ENCODE assay signal across 18 cellular contexts in the genomic region with DNA sequence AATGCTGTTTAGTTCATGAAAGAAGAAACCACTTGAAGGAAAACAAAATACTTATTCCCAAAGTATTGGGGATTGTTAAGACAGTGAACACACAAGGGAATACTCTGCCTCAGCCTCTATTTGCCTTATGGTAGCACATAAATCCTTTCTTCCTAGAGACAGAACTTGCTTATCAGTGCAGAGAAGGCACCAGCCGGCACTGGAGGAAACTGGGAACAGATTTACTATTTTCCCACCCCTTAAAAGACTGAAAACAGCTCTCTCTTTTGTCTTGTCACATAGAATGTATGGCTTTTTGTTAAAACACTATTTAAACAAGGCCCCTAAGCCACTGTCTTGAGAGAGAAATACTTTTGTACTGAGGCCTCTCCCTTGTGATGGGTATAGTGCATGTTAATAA. TPM values are rescaled to one million over a fixed set of nuclear protein-coding genes. Genes with fewer than 3 reads are reported as not detected.
A peak's percentile ranks its signal among the peaks of the same experiment; 100 is the strongest.
DNase-seq lines count a peak whose midpoint lies in the region; TF ChIP-seq lines count a peak whose summit lies in the region.
"Had no signal": no experiment of that assay in that cellular context is flagged by ENCODE, and none has a peak within 500 bp of the region (broad histone marks: within the 10 kb centered on the region; RNA-seq: fewer than 3 reads in every experiment).

No MANE protein-coding gene starts in this region.

- peak overlapping the region; percentile 26 for H3K27ac Mint-ChIP-seq in endodermal cell
- no peak overlapping the region for H3K27ac Mint-ChIP-seq in CD14-positive monocyte
- H3K27ac Mint-ChIP-seq: CD8-positive, alpha-beta memory T cell had no signal

- H4K91ac ChIP-seq in mesenchymal stem cell (ENCODE audit: low read length), result no peak overlapping the region

- H3K9me3 Mint-ChIP-seq in endodermal cell, result no peaks in the 10 kb centered on the region
- H3K9me3 Mint-ChIP-seq in CD14-positive monocyte, result peaks cover 0 to 5% (median 0%) of the 10 kb centered on the region in 7 donors

- no peak overlapping the region for H3K18ac ChIP-seq in mesenchymal stem cell (ENCODE audit: low read depth in 1 of 2, low read length in 2 of 2)

- no peak overlapping the region for H3K9ac ChIP-seq in endodermal cell (ENCODE audit: extremely low read depth, low read length, poor library complexity, severe bottlenecking)
- no peak overlapping the region for H3K9ac ChIP-seq in mesenchymal stem cell (ENCODE audit: low read length)
- H3K9ac ChIP-seq: BLaER1 treated with 17β-estradiol and CSF1 and Interleukin-3, amounts not matched to agents 10 nM and 100 nM; KMS-11 had no signal

- no peak overlapping the region for H2BK5ac ChIP-seq in mesenchymal stem cell (ENCODE audit: low read depth, low read length, poor library complexity, severe bottlenecking)

- H3K27me3 ChIP-seq in endodermal cell (ENCODE audit: control insufficient read depth, insufficient read depth, low read length, poor library complexity, severe bottlenecking), result no peaks in the 10 kb centered on the region
- H3K27me3 ChIP-seq in mesenchymal stem cell (ENCODE audit: control insufficient read depth in 1 of 2, insufficient read depth in 1 of 2, low read length in 2 of 2), result no peaks in the 10 kb centered on the region
- H3K27me3 ChIP-seq: BLaER1 treated with 17β-estradiol and CSF1 and Interleukin-3, amounts not matched to agents 10 nM and 100 nM had no signal

- no peak overlapping the region for H3K4ac ChIP-seq in mesenchymal stem cell (ENCODE audit: low read depth in 1 of 2, low read length in 2 of 2)

- 53 to 67% methylated on average over 1 of the region's 1 CpG for WGBS in endodermal cell (ENCODE audit: insufficient coverage in 1 of 2, insufficient read length in 1 of 2), 2 experiments
- 0% methylated on average over 1 of the region's 1 CpG for WGBS in mesenchymal stem cell

- intact Hi-C loops in CD14-positive monocyte (cut with micrococcal nuclease), result no loop called here

- no peak overlapping the region for H4K8ac ChIP-seq in mesenchymal stem cell (ENCODE audit: low read length)

- H2AK5ac ChIP-seq in mesenchymal stem cell (ENCODE audit: low read length, severe bottlenecking), result no peak overlapping the region

- H3K4me1 ChIP-seq in endodermal cell (ENCODE audit: control insufficient read depth, insufficient read depth, low read length), result peaks cover 5% of the 10 kb centered on the region
- no peaks in the 10 kb centered on the region for H3K4me1 ChIP-seq in mesenchymal stem cell (ENCODE audit: control insufficient read depth, insufficient read depth, low read depth, low read length)
- H3K4me1 ChIP-seq: BLaER1 treated with 17β-estradiol and CSF1 and Interleukin-3, amounts not matched to agents 10 nM and 100 nM had no signal

- no peaks in the 10 kb centered on the region for H3K36me3 Mint-ChIP-seq in endodermal cell (ENCODE audit: low read depth)
- H3K36me3 Mint-ChIP-seq in CD14-positive monocyte, result no peaks in the 10 kb centered on the region
- H3K36me3 Mint-ChIP-seq: CD8-positive, alpha-beta memory T cell had no signal

- no peak overlapping the region for H3K4me3 Mint-ChIP-seq in endodermal cell
- no peak overlapping the region for H3K4me3 Mint-ChIP-seq in CD14-positive monocyte
- H3K4me3 Mint-ChIP-seq: CD8-positive, alpha-beta memory T cell had no signal

- H3K9me3 ChIP-seq in endodermal cell (ENCODE audit: control insufficient read depth, low read length) (no peaks in the 10 kb centered on the region), mesenchymal stem cell (ENCODE audit: control insufficient read depth, low read length) (no peaks in the 10 kb centered on the region)
- H3K9me3 ChIP-seq: BLaER1 treated with 17β-estradiol and CSF1 and Interleukin-3, amounts not matched to agents 10 nM and 100 nM had no signal

- H2BK120ac ChIP-seq in mesenchymal stem cell (ENCODE audit: low read depth, low read length), result no peak overlapping the region

- peaks cover 9% of the 10 kb centered on the region for H3K4me1 Mint-ChIP-seq in endodermal cell
- H3K4me1 Mint-ChIP-seq in CD14-positive monocyte, result no peaks in the 10 kb centered on the region
- H3K4me1 Mint-ChIP-seq: CD8-positive, alpha-beta memory T cell had no signal

- H2BK15ac ChIP-seq in mesenchymal stem cell (ENCODE audit: low read depth, poor library complexity, severe bottlenecking), result no peak overlapping the region

- TF ChIP-seq CTCF in endodermal cell (conservative IDR thresholded peaks at IDR 0.05) (no peak), CD14-positive monocyte (IDR thresholded peaks at IDR 0.05) (no peak)

- H3K27ac ChIP-seq in endodermal cell (ENCODE audit: low read depth, low read length), result no peak overlapping the region
- no peak overlapping the region for H3K27ac ChIP-seq in mesenchymal stem cell (ENCODE audit: low read length, poor library complexity, severe bottlenecking)
- H3K27ac ChIP-seq in substantia nigra (ENCODE audit: low read depth, low read length, poor library complexity, severe bottlenecking), result peak overlapping the region; percentile 61
- H3K27ac ChIP-seq: BLaER1 treated with 17β-estradiol and CSF1 and Interleukin-3, amounts not matched to agents 10 nM and 100 nM; KMS-11; PC-9 had no signal

- peaks cover 2% of the 10 kb centered on the region for H3K79me1 ChIP-seq in mesenchymal stem cell (replicated peaks; ENCODE audit: low read length, poor library complexity, severe bottlenecking)

- H3K27me3 Mint-ChIP-seq in endodermal cell (ENCODE audit: insufficient read depth) (no peaks in the 10 kb centered on the region), CD14-positive monocyte (ENCODE audit: low read depth in 3 of 3) (no peaks in the 10 kb centered on the region)
- H3K27me3 Mint-ChIP-seq: CD8-positive, alpha-beta memory T cell had no signal

- H2BK12ac ChIP-seq in mesenchymal stem cell (ENCODE audit: low read length in 2 of 2), result no peak overlapping the region

- no peak overlapping the region for H3K4me2 ChIP-seq in mesenchymal stem cell (ENCODE audit: low read length, poor library complexity, severe bottlenecking)
- H3K4me2 ChIP-seq: BLaER1 treated with 17β-estradiol and CSF1 and Interleukin-3, amounts not matched to agents 10 nM and 100 nM; KMS-11; PC-9 had no signal

- DNase-seq in NCI-H69 (lab: John Stamatoyannopoulos, UW) (peak; percentile 34), endodermal cell (no peak), mesenchymal stem cell (peak; percentile 10), substantia nigra (lab: John Stamatoyannopoulos, UW) (no peak), HuH-7.5 (ENCODE audit: low spot score) (no peak), CD14-positive monocyte (ENCODE audit: low spot score) (no peak), SKM-1 treated with dmso at 0.1 percent for 144 hours (lab: John Stamatoyannopoulos, UW; ENCODE audit: unreplicated experiment) (no peak)
- no peak for DNase-seq in stimulated activated CD4-positive, alpha-beta T cell treated with anti-CD3 and anti-CD28 coated beads, Interleukin-15, amount 100 ng/mL, for 24 hours
- DNase-seq: CD8-positive, alpha-beta memory T cell; DMS79; MV-4-11; NCI-H187; NCI-H345; NCI-H524 treated with DMSO at 0.1 percent for 48 hours; PC-9 had no signal

- H3K36me3 ChIP-seq in endodermal cell (ENCODE audit: control insufficient read depth, insufficient read depth, low read length) (no peaks in the 10 kb centered on the region), mesenchymal stem cell (ENCODE audit: control insufficient read depth in 1 of 2, insufficient read depth in 2 of 2, low read depth in 1 of 2, low read length in 2 of 2) (no peaks in the 10 kb centered on the region)
- H3K36me3 ChIP-seq: BLaER1 treated with 17β-estradiol and CSF1 and Interleukin-3, amounts not matched to agents 10 nM and 100 nM had no signal

- H3K23ac ChIP-seq in mesenchymal stem cell (ENCODE audit: low read length in 2 of 2), result no peak overlapping the region

- H3K4me3 ChIP-seq in endodermal cell (ENCODE audit: low read length) (no peak overlapping the region), mesenchymal stem cell (ENCODE audit: insufficient read depth in 1 of 2, low read depth in 1 of 2, low read length in 2 of 2) (no peak overlapping the region)
- H3K4me3 ChIP-seq: BLaER1 treated with 17β-estradiol and CSF1 and Interleukin-3, amounts not matched to agents 10 nM and 100 nM; PC-9 had no signal

- H2AFZ ChIP-seq in mesenchymal stem cell (ENCODE audit: low read depth, low read length), result no peak overlapping the region
- H2AFZ ChIP-seq: PC-9 had no signal

- H3K14ac ChIP-seq in mesenchymal stem cell (ENCODE audit: low read length in 2 of 2), result no peak overlapping the region

RNA-seq across cellular contexts. Expression of a gene that starts 40.7 kb away (rescaled TPM):
- 10 to 100 TPM in 1 of 2 donors, 1 to 10 TPM in 1; 2.2 to 17.5 TPM for total RNA-seq in endodermal cell
- 19.1 TPM for polyA plus RNA-seq in endodermal cell (2013, experiment 1 of 2)
- polyA plus RNA-seq in endodermal cell (2013, experiment 2 of 2), result 17.3 TPM
- polyA plus RNA-seq in mesenchymal stem cell (2013, experiment 1 of 2), result 166 TPM
- 180 TPM for polyA plus RNA-seq in mesenchymal stem cell (2013, experiment 2 of 2)
- under 1 TPM in 1 of 2 donors, not detected in 1; 0.09 TPM for polyA plus RNA-seq in CD14-positive monocyte
- total RNA-seq: CD8-positive, alpha-beta memory T cell; G401 had no signal
- polyA plus RNA-seq: CD8-positive, alpha-beta memory T cell had no signal

Comparison
In these comparisons a context has a peak if more than half of its experiments do, and no peak if none do; other contexts are left out.
1. DNase-seq: peak in NCI-H69 (single experiment) and mesenchymal stem cell (single experiment); none in endodermal cell (single experiment), substantia nigra (0 of 49), stimulated activated CD4-positive, alpha-beta T cell treated with anti-CD3 and anti-CD28 coated beads, Interleukin-15, amount 100 ng/mL, for 24 hours (single experiment), HuH-7.5 (single experiment), CD14-positive monocyte (single experiment) and SKM-1 treated with dmso at 0.1 percent for 144 hours (single experiment).